32 cellular contexts compared by ENCODE assay signal in the genomic region with DNA sequence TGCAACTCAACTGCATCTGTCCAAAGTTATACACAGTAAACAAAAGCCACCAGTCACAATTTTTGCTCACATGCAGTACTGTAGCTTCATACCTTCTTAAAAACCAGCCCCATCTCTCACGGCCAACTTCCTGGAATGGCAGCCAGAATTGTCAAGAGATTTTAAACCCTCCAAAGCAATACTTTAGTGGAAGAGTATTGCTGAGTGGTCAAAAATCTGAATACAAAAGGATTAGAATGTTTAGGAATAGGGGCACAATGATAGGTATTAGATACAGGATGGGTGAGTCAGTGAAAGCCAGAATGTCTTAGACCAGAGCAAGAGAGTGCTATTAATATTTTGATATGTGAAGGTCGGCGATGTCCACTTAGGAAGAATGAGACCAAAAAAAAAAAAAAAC.
"Had no signal": no experiment of that assay in that cellular context is flagged by ENCODE, and none has a peak within 500 bp of the region (broad histone marks: within the 10 kb centered on the region; RNA-seq: fewer than 3 reads in every experiment).

No MANE protein-coding gene starts in this region.

- H3K9me3 ChIP-seq: MG63 had no signal

- DNase-seq: Kasumi-1, MG63, MM.1S, MV-4-11, NCI-H1048, NCI-H1092, NCI-H1092 treated with DMSO at 0.1 percent for 48 hours, NCI-H1105, NCI-H1105 treated with DMSO at 0.1 percent for 48 hours, NCI-H1417 treated with DMSO at 0.1 percent for 48 hours, NCI-H1436, NCI-H1436 treated with DMSO at 0.1 percent for 48 hours, NCI-H146, NCI-H1694, NCI-H1694 treated with DMSO at 0.1 percent for 48 hours, NCI-H187, NCI-H187 treated with DMSO at 0.1 percent for 48 hours, NCI-H1930, NCI-H2029, NCI-H2029 treated with DMSO at 0.1 percent for 48 hours, NCI-H2081, NCI-H2081 treated with DMSO at 0.1 percent for 48 hours, NCI-H2107, NCI-H2171, NCI-H2171 treated with DMSO at 0.1 percent for 48 hours, NCI-H2227 treated with DMSO at 0.1 percent for 48 hours, NCI-H226, NCI-H345, NCI-H446, NCI-H446 treated with DMSO at 0.1 percent for 48 hours, NCI-H510A, NCI-H510A treated with DMSO at 0.1 percent for 48 hours had no signal

- H3K27me3 ChIP-seq: MG63 had no signal

- H3K4me3 ChIP-seq: MG63 had no signal

- H3K36me3 ChIP-seq: MG63 had no signal
